11 cellular contexts compared by ENCODE assay signal in genomic region chr7:104973227-104973626, GRCh38. TPM values are rescaled to one million over a fixed set of nuclear protein-coding genes. Genes with fewer than 3 reads are reported as not detected.
DNase-seq lines count a peak whose midpoint lies in the region; ATAC-seq and TF ChIP-seq lines count a peak whose summit lies in the region.
"Had no signal": no experiment of that assay in that cellular context is flagged by ENCODE, and none has a peak within 500 bp of the region (broad histone marks: within the 10 kb centered on the region; RNA-seq: fewer than 3 reads in every experiment).

No MANE protein-coding gene starts in this region.

- H3K36me3 ChIP-seq in heart right ventricle, result no peaks in the 10 kb centered on the region
- H3K36me3 ChIP-seq in upper lobe of left lung, result no peaks in the 10 kb centered on the region

- peaks cover 31% of the 10 kb centered on the region for H3K4me1 Mint-ChIP-seq in chondrocyte (ENCODE audit: low read depth)
- H3K4me1 Mint-ChIP-seq in nephron, result peaks cover 60% of the 10 kb centered on the region

- peak overlapping the region; percentile 94 for H3K27ac Mint-ChIP-seq in chondrocyte (ENCODE audit: unreplicated experiment)
- H3K27ac Mint-ChIP-seq in nephron, result peak overlapping the region; percentile 83 to 97 (median 93)

- intact Hi-C loops in heart right ventricle (cut with DNase I), result no loop called here
- intact Hi-C loops in left cardiac atrium (cut with DNase I), result loop anchor here in 1 of 2 donors (10.0 kb wide), 1 partner anchor 462 kb away; no protein-coding TSS in a partner anchor

- H3K4me1 ChIP-seq in heart right ventricle (peaks cover 13 to 79% (median 59%) of the 10 kb centered on the region in 9 donors), upper lobe of left lung (peaks cover 23 to 49% (median 36%) of the 10 kb centered on the region in 4 donors)

- ATAC-seq in heart right ventricle, result no peak
- no peak for ATAC-seq in left cardiac atrium
- ATAC-seq in upper lobe of left lung (ENCODE audit: low FRiP score in 2 of 2), result no peak

- no peaks in the 10 kb centered on the region for H3K27me3 Mint-ChIP-seq in chondrocyte (ENCODE audit: low read depth)
- no peaks in the 10 kb centered on the region for H3K27me3 Mint-ChIP-seq in nephron (ENCODE audit: low read depth)

- peak overlapping the region; percentile 55 to 98 (median 84) for H3K27ac ChIP-seq in heart right ventricle
- peak overlapping the region; percentile 37 to 77 (median 66) for H3K27ac ChIP-seq in upper lobe of left lung

- no peaks in the 10 kb centered on the region for H3K27me3 ChIP-seq in heart right ventricle
- H3K27me3 ChIP-seq in upper lobe of left lung, result no peaks in the 10 kb centered on the region

- no peak for TF ChIP-seq EP300 in upper lobe of left lung (IDR thresholded peaks at IDR 0.05)

- H3K4me3 ChIP-seq in heart right ventricle, result no peak overlapping the region
- H3K4me3 ChIP-seq in upper lobe of left lung, result no peak overlapping the region

- TF ChIP-seq CTCF in heart right ventricle (IDR thresholded peaks at IDR 0.05) (no peak), chondrocyte (IDR thresholded peaks at IDR 0.05) (no peak), nephron (IDR thresholded peaks at IDR 0.05; ENCODE audit: unreplicated experiment in 3 of 3) (no peak), upper lobe of left lung (IDR thresholded peaks at IDR 0.05) (no peak)

- no peak for TF ChIP-seq POLR2A in upper lobe of left lung (IDR thresholded peaks at IDR 0.05)

- no peak overlapping the region for H3K4me3 Mint-ChIP-seq in chondrocyte (ENCODE audit: unreplicated experiment)
- no peak overlapping the region for H3K4me3 Mint-ChIP-seq in nephron

- 59 to 65% methylated on average over 2 of the region's 2 CpGs for WGBS in heart right ventricle, 2 donors
- 86 to 93% methylated on average over 2 of the region's 2 CpGs for WGBS in upper lobe of left lung, 2 donors

- H3K9me3 Mint-ChIP-seq in chondrocyte (ENCODE audit: low read depth), result no peaks in the 10 kb centered on the region
- H3K9me3 Mint-ChIP-seq in nephron, result no peaks in the 10 kb centered on the region

- H3K9me3 ChIP-seq in heart right ventricle, result peaks cover 0 to 3% (median 0%) of the 10 kb centered on the region in 11 donors
- no peaks in the 10 kb centered on the region for H3K9me3 ChIP-seq in upper lobe of left lung

- no peak for DNase-seq in heart right ventricle
- no peak for DNase-seq in left cardiac atrium
- DNase-seq in chondrocyte (ENCODE audit: low spot score), result no peak
- no peak for DNase-seq in upper lobe of left lung
- DNase-seq in NK-92 (lab: John Stamatoyannopoulos, UW; ENCODE audit: unreplicated experiment), result no peak
- no peak for DNase-seq in islet precursor cell
- no peak for DNase-seq in CD1c-positive myeloid dendritic cell (ENCODE audit: extremely low spot score)
- DNase-seq: anterior cingulate cortex, DMS53, SHP77 treated with DMSO at 0.1 percent for 48 hours had no signal

- H3K36me3 Mint-ChIP-seq in chondrocyte (ENCODE audit: low read depth) (peaks cover 3% of the 10 kb centered on the region), nephron (ENCODE audit: low read depth) (peaks cover 12% of the 10 kb centered on the region)

RNA-seq across cellular contexts. Expression of gene KMT2E, which starts 40.8 kb away (rescaled TPM):
- 10 to 100 TPM; 41.1 to 53.3 (median 47.5) TPM for total RNA-seq in heart right ventricle
- polyA plus RNA-seq in heart right ventricle, result 10 to 100 TPM in 1 of 2 donors, 1 to 10 TPM in 1; 9.4 to 25.2 TPM
- total RNA-seq in left cardiac atrium, result 10 to 100 TPM; 45.3 to 59.0 TPM
- total RNA-seq in chondrocyte, result 59.6 to 63.1 TPM (median 59.9 TPM) in 3 replicates
- total RNA-seq in upper lobe of left lung, result 100 to 1,000 TPM in 3 of 6 donors, 10 to 100 TPM in 3; 77.3 to 182 (median 105) TPM
